In genomic region chr11:34487430-34487829, GRCh38 we compare ENCODE assay signal across 19 cellular contexts. TPM values are rescaled to one million over a fixed set of nuclear protein-coding genes. Genes with fewer than 3 reads are reported as not detected.
DNase-seq lines count a peak whose midpoint lies in the region; ATAC-seq, FAIRE-seq and TF ChIP-seq lines count a peak whose summit lies in the region.
"Had no signal": no experiment of that assay in that cellular context is flagged by ENCODE, and none has a peak within 500 bp of the region (broad histone marks: within the 10 kb centered on the region; RNA-seq: fewer than 3 reads in every experiment).

No MANE protein-coding gene starts in this region.

- no peaks in the 10 kb centered on the region for H3K36me3 ChIP-seq in GM12878 (ENCODE audit: control insufficient read depth in 2 of 2, insufficient read depth in 2 of 2, low read length in 1 of 2)
- H3K36me3 ChIP-seq in naive thymus-derived CD4-positive, alpha-beta T cell (ENCODE audit: control insufficient read depth in 2 of 3, insufficient read depth in 3 of 3, low read length in 3 of 3) = no peaks in the 10 kb centered on the region
- H3K36me3 ChIP-seq: BLaER1 treated with 17β-estradiol and CSF1 and Interleukin-3, amounts not matched to agents 10 nM and 100 nM had no signal

- 39% methylated on average over 7 of the region's 7 CpGs for WGBS in GM12878 (ENCODE audit: insufficient coverage, insufficient replicate concordance, low lambda C conversion rate, missing lambda C conversion rate)

- H3K4me1 ChIP-seq in GM12878 (ENCODE audit: control insufficient read depth, insufficient read depth, low read length) = peaks cover 4% of the 10 kb centered on the region; the same call in 1 of the 2 replicates
- H3K4me1 ChIP-seq in naive thymus-derived CD4-positive, alpha-beta T cell (ENCODE audit: control insufficient read depth in 2 of 2, insufficient read depth in 2 of 2, low read length in 2 of 2) = no peaks in the 10 kb centered on the region
- H3K4me1 ChIP-seq: BLaER1 treated with 17β-estradiol and CSF1 and Interleukin-3, amounts not matched to agents 10 nM and 100 nM had no signal

- RAD21 ChIA-PET in GM12878 (lab: Charles Lee; ENCODE audit: unreplicated experiment) = no interaction called here

- no peaks in the 10 kb centered on the region for H3K36me3 Mint-ChIP-seq in naive thymus-derived CD4-positive, alpha-beta T cell
- H3K36me3 Mint-ChIP-seq: CD8-positive, alpha-beta T cell; T-cell had no signal

- H3K4me3 ChIP-seq in GM12865 (ENCODE audit: low read depth, low read length) (no peak overlapping the region), GM12878 (no peak overlapping the region)
- no peak overlapping the region for H3K4me3 ChIP-seq in naive thymus-derived CD4-positive, alpha-beta T cell (ENCODE audit: low read length)
- H3K4me3 ChIP-seq: BLaER1 treated with 17β-estradiol and CSF1 and Interleukin-3, amounts not matched to agents 10 nM and 100 nM had no signal

- no peak for TF ChIP-seq EP300 in GM12878 (IDR thresholded peaks at IDR 0.05; ENCODE audit: borderline replicate concordance in 1 of 2, control insufficient read depth in 1 of 2, low read depth in 2 of 2, low read length in 2 of 2)

- no peak overlapping the region for H3K27ac Mint-ChIP-seq in naive thymus-derived CD4-positive, alpha-beta T cell
- H3K27ac Mint-ChIP-seq: CD8-positive, alpha-beta T cell; T-cell had no signal

- peaks cover 0 to 8% (median 4%) of the 10 kb centered on the region in 5 donors for H3K27me3 Mint-ChIP-seq in naive thymus-derived CD4-positive, alpha-beta T cell

- no peaks in the 10 kb centered on the region for H3K9me3 ChIP-seq in GM12878 (replicated peaks; ENCODE audit: control insufficient read depth, insufficient read depth, low read length)
- no peaks in the 10 kb centered on the region for H3K9me3 ChIP-seq in naive thymus-derived CD4-positive, alpha-beta T cell (ENCODE audit: control insufficient read depth in 2 of 3, low read length in 3 of 3)
- H3K9me3 ChIP-seq: BLaER1 treated with 17β-estradiol and CSF1 and Interleukin-3, amounts not matched to agents 10 nM and 100 nM had no signal

- CTCF ChIA-PET in GM12878 (lab: Yijun Ruan, JAX) = interaction anchor here (1.9 to 10.5 kb wide), 2 partner anchors 19 to 123 kb away, joined by 6 to 177 read pairs; no protein-coding TSS in a partner anchor
- CTCF ChIA-PET in naive thymus-derived CD4-positive, alpha-beta T cell (lab: Charles Lee) = interaction anchor here (0.8 kb wide), 1 partner anchor 63 kb away, joined by 3 read pairs; no protein-coding TSS in a partner anchor

- H3K27me3 ChIP-seq in GM12878 (replicated peaks in 1 of 2; ENCODE audit: control insufficient read depth in 2 of 2, insufficient read depth in 2 of 2, low read length in 1 of 2) = no peaks in the 10 kb centered on the region; a peak in 1 of 4 replicates
- no peaks in the 10 kb centered on the region for H3K27me3 ChIP-seq in naive thymus-derived CD4-positive, alpha-beta T cell (ENCODE audit: control insufficient read depth in 2 of 2, insufficient read depth in 2 of 2, low read length in 2 of 2)
- H3K27me3 ChIP-seq: BLaER1 treated with 17β-estradiol and CSF1 and Interleukin-3, amounts not matched to agents 10 nM and 100 nM had no signal

- H3K79me2 ChIP-seq in GM12878 (ENCODE audit: control insufficient read depth, insufficient read depth, low read length) = no peaks in the 10 kb centered on the region

- SMC1A ChIA-PET in GM12878 (lab: Charles Lee; ENCODE audit: uncharacterized antibody, unreplicated experiment) = interaction anchor here (2.3 to 4.6 kb wide), 2 partner anchors 11 to 124 kb away, joined by 5 to 17 read pairs; no protein-coding TSS in a partner anchor

- TF ChIP-seq RAD21 in GM12878 (IDR thresholded peaks at IDR 0.05; ENCODE audit: insufficient read depth, low read depth, low read length) = no peak

- H3K4me3 Mint-ChIP-seq in naive thymus-derived CD4-positive, alpha-beta T cell = no peak overlapping the region
- H3K4me3 Mint-ChIP-seq: CD8-positive, alpha-beta T cell; T-cell had no signal

- no peaks in the 10 kb centered on the region for H3K9me3 Mint-ChIP-seq in naive thymus-derived CD4-positive, alpha-beta T cell
- H3K9me3 Mint-ChIP-seq: CD8-positive, alpha-beta T cell; T-cell had no signal

- intact Hi-C loops in GM12878 (cut with micrococcal nuclease; ENCODE audit: unreplicated experiment) = no loop called here
- intact Hi-C loops in naive thymus-derived CD4-positive, alpha-beta T cell (cut with micrococcal nuclease) = no loop called here

- H3K4me2 ChIP-seq in GM12878 (ENCODE audit: control insufficient read depth, insufficient read depth) = no peak overlapping the region
- H3K4me2 ChIP-seq: BLaER1 treated with 17β-estradiol and CSF1 and Interleukin-3, amounts not matched to agents 10 nM and 100 nM had no signal

- in situ Hi-C loops in GM12878 (cut with MboI) = loop anchor here (25.0 kb wide), 1 partner anchor 325 kb away; no protein-coding TSS in a partner anchor

- DNase-seq in GM12865 (ENCODE audit: low read depth) = peak; percentile 57
- no peak for DNase-seq in GM12878 (ENCODE audit: low read depth, low spot score)
- DNase-seq in naive thymus-derived CD4-positive, alpha-beta T cell = no peak
- DNase-seq in SIG-M5 (lab: John Stamatoyannopoulos, UW) = no peak
- DNase-seq: CD8-positive, alpha-beta T cell; KG1; NCI-H187 treated with DMSO at 0.1 percent for 48 hours; NCI-H2227 treated with DMSO at 0.1 percent for 48 hours; NCI-H510A treated with DMSO at 0.1 percent for 48 hours; NCI-H774; SHP77 treated with DMSO at 0.1 percent for 48 hours; T-cell had no signal

- BruUV-seq in GM12878 (replicated peaks; lab: Mats Ljungman, UMichigan) = no TSS peak

- H4K20me1 ChIP-seq in GM12878 (ENCODE audit: control insufficient read depth, insufficient read depth) = no peaks in the 10 kb centered on the region
- H4K20me1 ChIP-seq: BLaER1 treated with 17β-estradiol and CSF1 and Interleukin-3, amounts not matched to agents 10 nM and 100 nM had no signal

- peaks cover 0 to 1% (median 0%) of the 10 kb centered on the region in 7 donors for H3K4me1 Mint-ChIP-seq in naive thymus-derived CD4-positive, alpha-beta T cell
- H3K4me1 Mint-ChIP-seq: T-cell had no signal

- TF ChIP-seq CTCF in GM12865 (IDR thresholded peaks at IDR 0.05; ENCODE audit: insufficient read depth, low read depth, low read length, missing control alignments) (no peak), GM12878 (IDR thresholded peaks at IDR 0.05 in 2 of 3, conservative IDR thresholded peaks at IDR 0.05 in 1 of 3; ENCODE audit: control insufficient read depth in 2 of 3, extremely low read depth in 1 of 3, insufficient read depth in 1 of 3, low read depth in 3 of 3, low read length in 3 of 3) (no peak)

- ATAC-seq in GM18867 (IDR thresholded peaks at IDR 0.05; ENCODE audit: unreplicated experiment) (peak; percentile 63), HG02798 (IDR thresholded peaks at IDR 0.05; ENCODE audit: poor library complexity, unreplicated experiment) (peak; percentile 65), GM12878 (peak; percentile 58), HG03521 (IDR thresholded peaks at IDR 0.05; ENCODE audit: unreplicated experiment) (no peak)
- no peak for ATAC-seq in naive thymus-derived CD4-positive, alpha-beta T cell
- ATAC-seq: CD8-positive, alpha-beta T cell; SK-N-SH treated with all-trans-retinoic acid at 6 μM for 48 hours; T-cell had no signal

- no peak for TF ChIP-seq POLR2A in GM12878 (IDR thresholded peaks at IDR 0.05; ENCODE audit: low read depth, low read length)

- H3K9ac ChIP-seq in GM12878 (ENCODE audit: control insufficient read depth, insufficient read depth, low read length) = no peak overlapping the region
- H3K9ac ChIP-seq: BLaER1 treated with 17β-estradiol and CSF1 and Interleukin-3, amounts not matched to agents 10 nM and 100 nM had no signal

- no peak for FAIRE-seq in GM12878 (lab: Jason Lieb, UNC)
- FAIRE-seq: D721Med had no signal

- H3K27ac ChIP-seq in GM12878 (ENCODE audit: control insufficient read depth, insufficient read depth) = no peak overlapping the region
- no peak overlapping the region for H3K27ac ChIP-seq in naive thymus-derived CD4-positive, alpha-beta T cell (ENCODE audit: low read depth, low read length)
- H3K27ac ChIP-seq: BLaER1 treated with 17β-estradiol and CSF1 and Interleukin-3, amounts not matched to agents 10 nM and 100 nM had no signal

- no peak overlapping the region for H2AFZ ChIP-seq in GM12878 (ENCODE audit: control insufficient read depth, low read depth, low read length)

- POLR2A ChIA-PET in GM12878 (lab: Charles Lee) = no interaction called here
- POLR2A ChIA-PET in naive thymus-derived CD4-positive, alpha-beta T cell (lab: Charles Lee) = no interaction called here

RNA-seq across cellular contexts. Expression of gene ELF5, which starts 26.2 kb away (rescaled TPM):
- total RNA-seq in GM12878 (2013; cell fraction: nucleolus; rRNA removed) = not detected in 2 replicates
- total RNA-seq in GM12878 (2014; rRNA removed) (not detected in 2 replicates), GM12878 (2014; rRNA removed; fragmentation: Illumina TruSeq; extraction: Trizol) (not detected in 2 replicates), GM12878 (2021) (not detected in 2 replicates)
- not detected for polyA plus RNA-seq in GM12878 (2011; ENCODE audit: low read depth)
- polyA plus RNA-seq in GM12878 (2011; rRNA removed) (not detected in 2 replicates), GM12878 (2014; fragmentation: Illumina TruSeq; extraction: Trizol) (not detected in 2 replicates), GM12878 (2014; fragmentation: Nextera tagmentation; extraction: Ambion mirVana) (not detected), GM12878 (2014; rRNA removed) (not detected in 2 replicates), GM12878 (2016; fragmentation: Nextera tagmentation; extraction: Ambion mirVana) (not detected)
- not detected in 2 replicates for polyA plus RNA-seq in GM12878 (2011; cell fraction: cytosol; rRNA removed)
- polyA plus RNA-seq in GM12878 (2011; cell fraction: nucleus; rRNA removed) = not detected in 2 replicates
- not detected in 2 replicates for polyA plus RNA-seq in GM12878 (2012)
- not detected in 2 replicates for polyA minus RNA-seq in GM12878 (2011; rRNA and poly(A)+ RNA removed)
- polyA minus RNA-seq in GM12878 (2011; cell fraction: cytosol; rRNA and poly(A)+ RNA removed) = not detected in 2 replicates
- not detected in 2 replicates for polyA minus RNA-seq in GM12878 (2011; cell fraction: nucleus; rRNA and poly(A)+ RNA removed)
- not detected for total RNA-seq in naive thymus-derived CD4-positive, alpha-beta T cell
- not detected for polyA plus RNA-seq in naive thymus-derived CD4-positive, alpha-beta T cell
- total RNA-seq: CD8-positive, alpha-beta T cell; H4; T-cell had no signal

RNA-seq across cellular contexts. Expression of gene CAT, which starts 48.7 kb away (rescaled TPM):
- 45.0 and 47.4 TPM in 2 replicates for total RNA-seq in GM12878 (2013; cell fraction: nucleolus; rRNA removed)
- total RNA-seq in GM12878 (2014; rRNA removed) (35.0 and 40.8 TPM in 2 replicates), GM12878 (2014; rRNA removed; fragmentation: Illumina TruSeq; extraction: Trizol) (31.2 and 32.2 TPM in 2 replicates), GM12878 (2021) (22.4 and 23.8 TPM in 2 replicates)
- polyA plus RNA-seq in GM12878 (2011; ENCODE audit: low read depth) = 19.5 TPM
- polyA plus RNA-seq in GM12878 (2011; rRNA removed) (71.3 and 77.3 TPM in 2 replicates), GM12878 (2014; fragmentation: Illumina TruSeq; extraction: Trizol) (38.8 and 44.3 TPM in 2 replicates), GM12878 (2014; fragmentation: Nextera tagmentation; extraction: Ambion mirVana) (10 to 100 TPM; 25.1 to 30.5 TPM), GM12878 (2014; rRNA removed) (24.5 and 26.2 TPM in 2 replicates), GM12878 (2016; fragmentation: Nextera tagmentation; extraction: Ambion mirVana) (10 to 100 TPM; 43.6 TPM)
- 54.5 and 59.7 TPM in 2 replicates for polyA plus RNA-seq in GM12878 (2011; cell fraction: cytosol; rRNA removed)
- 54.3 and 56.3 TPM in 2 replicates for polyA plus RNA-seq in GM12878 (2011; cell fraction: nucleus; rRNA removed)
- polyA plus RNA-seq in GM12878 (2012) = 23.9 and 29.3 TPM in 2 replicates
- 44.3 and 46.3 TPM in 2 replicates for polyA minus RNA-seq in GM12878 (2011; rRNA and poly(A)+ RNA removed)
- polyA minus RNA-seq in GM12878 (2011; cell fraction: cytosol; rRNA and poly(A)+ RNA removed) = 12.8 and 17.3 TPM in 2 replicates
- 18.9 and 22.2 TPM in 2 replicates for polyA minus RNA-seq in GM12878 (2011; cell fraction: nucleus; rRNA and poly(A)+ RNA removed)
- total RNA-seq in naive thymus-derived CD4-positive, alpha-beta T cell = 10 to 100 TPM; 23.3 to 55.9 (median 42.6) TPM
- 100 to 1,000 TPM; 100 to 110 TPM for polyA plus RNA-seq in naive thymus-derived CD4-positive, alpha-beta T cell

Comparison
In these comparisons a context has a peak if more than half of its experiments do, and no peak if none do; other contexts are left out.
1. ATAC-seq: peak in GM18867 (single experiment), HG02798 (single experiment) and GM12878 (single experiment); none in HG03521 (single experiment) and naive thymus-derived CD4-positive, alpha-beta T cell (single experiment).